ENCODE assay signal across 9 cellular contexts in genomic region chr4:74444891-74445642, GRCh38.
A peak's percentile ranks its signal among the peaks of the same experiment; 100 is the strongest.
DNase-seq lines count a peak whose midpoint lies in the region; ATAC-seq lines count a peak whose summit lies in the region.
"Had no signal": no experiment of that assay in that cellular context is flagged by ENCODE, and none has a peak within 500 bp of the region (broad histone marks: within the 10 kb centered on the region; RNA-seq: fewer than 3 reads in every experiment).

A gene with protein sequence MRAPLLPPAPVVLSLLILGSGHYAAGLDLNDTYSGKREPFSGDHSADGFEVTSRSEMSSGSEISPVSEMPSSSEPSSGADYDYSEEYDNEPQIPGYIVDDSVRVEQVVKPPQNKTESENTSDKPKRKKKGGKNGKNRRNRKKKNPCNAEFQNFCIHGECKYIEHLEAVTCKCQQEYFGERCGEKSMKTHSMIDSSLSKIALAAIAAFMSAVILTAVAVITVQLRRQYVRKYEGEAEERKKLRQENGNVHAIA (plus strand): TSS chr4:74445136. CDS start chr4:74445346, 210 bp downstream.

- peak within 1 kb of the TSS; percentile 91 for H3K4me3 Mint-ChIP-seq in memory B cell

- H3K36me3 Mint-ChIP-seq in memory B cell, result no peaks in the 10 kb centered on the region

- peak within 1 kb of the TSS; percentile 98 for H3K27ac Mint-ChIP-seq in memory B cell

- peaks cover 7% of the 10 kb centered on the region for H3K4me1 Mint-ChIP-seq in memory B cell

- ATAC-seq in HG02870 (IDR thresholded peaks at IDR 0.05; ENCODE audit: unreplicated experiment) (peak; percentile 80), memory B cell (ENCODE audit: low read depth) (peak; percentile 89)

- H3K27me3 Mint-ChIP-seq in memory B cell, result no peaks in the 10 kb centered on the region

- peak; percentile 30 for DNase-seq in NCI-H146 (lab: John Stamatoyannopoulos, UW)
- DNase-seq in NCI-H146 treated with DMSO at 0.1 percent for 48 hours (lab: John Stamatoyannopoulos, UW; ENCODE audit: unreplicated experiment), result no peak
- peak; percentile 11 to 65 for DNase-seq in NCI-H446 (lab: John Stamatoyannopoulos, UW)
- peak; percentile 95 to 96 for DNase-seq in activated CD4-positive, alpha-beta T cell treated with anti-CD3 and anti-CD28 coated beads, Interleukin-2, amount 50 U/mL, for 4 hours
- peak; percentile 74 for DNase-seq in effector CD4-positive, alpha-beta T cell
- peak; percentile 95 to 97 for DNase-seq in memory B cell (ENCODE audit: low spot score in 2 of 2)
- DNase-seq in stimulated activated CD8-positive, alpha-beta memory T cell treated with anti-CD3 and anti-CD28 coated beads, Interleukin-12 subunit alpha, Interleukin-12 subunit beta, amount 100 ng/mL, for 4 hours (ENCODE audit: low read depth), result peak; percentile 88
- DNase-seq: DND-41 had no signal

- H3K9me3 Mint-ChIP-seq in memory B cell, result no peaks in the 10 kb centered on the region
